24 cellular contexts compared by ENCODE assay signal in the genomic region with DNA sequence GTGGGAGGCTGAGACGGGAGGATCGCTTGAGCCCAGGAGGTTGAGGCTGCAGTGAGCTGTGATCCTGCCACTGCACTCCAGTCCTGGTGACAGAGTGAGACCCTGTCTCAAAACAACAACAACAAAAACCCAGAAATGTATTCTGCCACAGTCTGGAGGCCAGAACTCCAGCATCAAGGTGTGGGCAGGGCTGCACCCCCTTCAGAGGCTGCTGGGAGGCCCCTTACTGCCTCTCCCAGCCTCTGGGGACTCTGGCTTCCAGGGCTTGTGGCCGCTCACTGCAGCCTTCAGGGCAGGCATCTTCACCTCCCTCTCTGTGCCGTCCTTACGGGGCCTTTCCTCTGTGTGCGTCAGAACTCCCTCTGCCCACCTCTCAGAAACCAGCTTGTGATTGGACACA.
DNase-seq lines count a peak whose midpoint lies in the region; ATAC-seq and TF ChIP-seq lines count a peak whose summit lies in the region.
"Had no signal": no experiment of that assay in that cellular context is flagged by ENCODE, and none has a peak within 500 bp of the region (broad histone marks: within the 10 kb centered on the region; RNA-seq: fewer than 3 reads in every experiment).

No MANE protein-coding gene starts in this region.

- DNase-seq in Right ventricle myocardium inferior (ENCODE audit: missing footprints), result peak; percentile 14
- DNase-seq in left ventricle myocardium superior, result no peak
- DNase-seq in HCT116 (ENCODE audit: low read depth, low spot score), result no peak
- DNase-seq in activated naive CD8-positive, alpha-beta T cell treated with anti-CD3 and anti-CD28 coated beads, Interleukin-2, amount 50 U/mL, for 24 hours, result no peak
- peak; percentile 50 for DNase-seq in sigmoid colon
- DNase-seq in NCI-H69 (lab: John Stamatoyannopoulos, UW), result no peak
- DNase-seq in effector CD8-positive, alpha-beta T cell (lab: John Stamatoyannopoulos, UW), result no peak
- no peak for DNase-seq in ACHN
- DNase-seq: activated effector memory CD4-positive, alpha-beta T cell treated with Interleukin-2 at 50 U/mL for 16 hours; anterior cingulate cortex; effector CD4-positive, alpha-beta T cell; EL; esophagus squamous epithelium; NCI-H1105 treated with DMSO at 0.1 percent for 48 hours; NCI-H524; WERI-Rb-1 had no signal

- H3K9me3 ChIP-seq in HCT116 (ENCODE audit: control insufficient read depth in 1 of 2, insufficient read depth in 1 of 2, low read depth in 1 of 2, low read length in 2 of 2) (peaks cover 0 to 10% of the 10 kb centered on the region in 2 experiments; a peak in 1 of 4 replicates), sigmoid colon (no peaks in the 10 kb centered on the region)
- H3K9me3 ChIP-seq: esophagus squamous epithelium, left lung, psoas muscle, SJCRH30, suprapubic skin had no signal

- no peak for TF ChIP-seq EP300 in sigmoid colon (IDR thresholded peaks at IDR 0.05)

- ATAC-seq in Right ventricle myocardium inferior (no peak), left ventricle myocardium superior (no peak), HCT116 (peak; percentile 46; the same call in 1 of the 2 replicates)
- peak; percentile 53 for ATAC-seq in activated naive CD8-positive, alpha-beta T cell treated with anti-CD3 and anti-CD28 coated beads, Interleukin-2, amount 50 U/mL, for 24 hours
- ATAC-seq: T-helper 17 cell had no signal

- no peak for TF ChIP-seq RAD21 in HCT116 (IDR thresholded peaks at IDR 0.05; ENCODE audit: low read depth)

- no peak overlapping the region for H3K27ac Mint-ChIP-seq in activated naive CD8-positive, alpha-beta T cell treated with anti-CD3 and anti-CD28 coated beads, Interleukin-2, amount 50 U/mL, for 24 hours
- H3K27ac Mint-ChIP-seq: T-helper 17 cell had no signal

- H3K9me2 ChIP-seq in HCT116 (ENCODE audit: insufficient read depth), result no peaks in the 10 kb centered on the region

- no peaks in the 10 kb centered on the region for H3K36me3 Mint-ChIP-seq in activated naive CD8-positive, alpha-beta T cell treated with anti-CD3 and anti-CD28 coated beads, Interleukin-2, amount 50 U/mL, for 24 hours (ENCODE audit: low read depth)
- H3K36me3 Mint-ChIP-seq: neural progenitor cell had no signal

- in situ Hi-C loops in ACHN (cut with HindIII; ENCODE audit: low pct_ligation_motif_present, low pct_unique_long_range_greater_than_20kb, low sequenced_read_pairs), result no loop called here

- H3K27me3 Mint-ChIP-seq in activated naive CD8-positive, alpha-beta T cell treated with anti-CD3 and anti-CD28 coated beads, Interleukin-2, amount 50 U/mL, for 24 hours, result no peaks in the 10 kb centered on the region
- H3K27me3 Mint-ChIP-seq: central memory CD8-positive, alpha-beta T cell; T-helper 17 cell had no signal

- no peaks in the 10 kb centered on the region for H3K9me3 Mint-ChIP-seq in activated naive CD8-positive, alpha-beta T cell treated with anti-CD3 and anti-CD28 coated beads, Interleukin-2, amount 50 U/mL, for 24 hours
- H3K9me3 Mint-ChIP-seq: central memory CD8-positive, alpha-beta T cell; neural progenitor cell had no signal

- WGBS in sigmoid colon, 2 donors, result 94 to 98% methylated on average over 6 of the region's 6 CpGs

- H3K9ac ChIP-seq in HCT116 (ENCODE audit: low read length), result no peak overlapping the region
- H3K9ac ChIP-seq: neural progenitor cell had no signal

- H3K79me2 ChIP-seq in HCT116 (ENCODE audit: insufficient read depth, low read length), result no peaks in the 10 kb centered on the region

- no peak overlapping the region for H3K4me3 ChIP-seq in HCT116 (replicated peaks in 1 of 2; ENCODE audit: low read depth in 1 of 2, low read length in 2 of 2)
- H3K4me3 ChIP-seq in sigmoid colon, result no peak overlapping the region
- H3K4me3 ChIP-seq: esophagus squamous epithelium, left lung, neural progenitor cell, psoas muscle, SJCRH30, spleen, suprapubic skin had no signal

- H3K27me3 ChIP-seq in HCT116 (ENCODE audit: insufficient read depth, low read length), result no peaks in the 10 kb centered on the region
- H3K27me3 ChIP-seq in sigmoid colon, result no peaks in the 10 kb centered on the region
- H3K27me3 ChIP-seq: esophagus squamous epithelium, left lung, neural progenitor cell, SJCRH30, spleen, suprapubic skin had no signal

- CTCF ChIA-PET in HCT116 (lab: Charles Lee), result interaction anchor here (1.2 to 3.2 kb wide), 4 partner anchors 10 to 208 kb away, joined by 3 to 54 read pairs (median 12); no protein-coding TSS in a partner anchor

- peaks cover 9 to 15% of the 10 kb centered on the region in 2 experiments for H3K4me1 ChIP-seq in HCT116 (ENCODE audit: control insufficient read depth in 1 of 2, insufficient read depth in 2 of 2, low read length in 2 of 2)
- H3K4me1 ChIP-seq in sigmoid colon, result peaks cover 0 to 11% (median 9%) of the 10 kb centered on the region in 4 donors
- H3K4me1 ChIP-seq: esophagus squamous epithelium, left lung, psoas muscle, SJCRH30, suprapubic skin had no signal

- no peaks in the 10 kb centered on the region for H4K20me1 ChIP-seq in HCT116 (ENCODE audit: insufficient read depth)

- no TSS peak for BruUV-seq in HCT116 (replicated peaks; lab: Mats Ljungman, UMichigan)

- H2AFZ ChIP-seq in HCT116 (ENCODE audit: low read depth, low read length, poor library complexity, severe bottlenecking), result no peak overlapping the region
- H2AFZ ChIP-seq: neural progenitor cell had no signal

- H3K4me2 ChIP-seq in HCT116 (ENCODE audit: low read length), result no peak overlapping the region
- H3K4me2 ChIP-seq: neural progenitor cell had no signal

- intact Hi-C loops in Right ventricle myocardium inferior (cut with DNase I) (no loop called here), left ventricle myocardium superior (cut with micrococcal nuclease) (no loop called here), HCT116 (cut with micrococcal nuclease) (no loop called here), sigmoid colon (cut with DNase I) (no loop called here)

- peaks cover 4% of the 10 kb centered on the region for H3K4me1 Mint-ChIP-seq in activated naive CD8-positive, alpha-beta T cell treated with anti-CD3 and anti-CD28 coated beads, Interleukin-2, amount 50 U/mL, for 24 hours
- H3K4me1 Mint-ChIP-seq: central memory CD8-positive, alpha-beta T cell; T-helper 17 cell had no signal

- no peak for TF ChIP-seq CTCF in HCT116 (IDR thresholded peaks at IDR 0.05 in 2 of 3, conservative IDR thresholded peaks at IDR 0.05 in 1 of 3; ENCODE audit: borderline replicate concordance in 1 of 3, insufficient read depth in 1 of 3, low read depth in 2 of 3, low read length in 2 of 3)
- TF ChIP-seq CTCF in sigmoid colon (IDR thresholded peaks at IDR 0.05), result no peak

- POLR2A ChIA-PET in HCT116 (lab: Charles Lee), result no interaction called here

- H3K4me3 Mint-ChIP-seq in activated naive CD8-positive, alpha-beta T cell treated with anti-CD3 and anti-CD28 coated beads, Interleukin-2, amount 50 U/mL, for 24 hours, result no peak overlapping the region
- H3K4me3 Mint-ChIP-seq: central memory CD8-positive, alpha-beta T cell; neural progenitor cell; T-helper 17 cell had no signal

- H3K27ac ChIP-seq in HCT116 (ENCODE audit: low read depth, low read length), result no peak overlapping the region
- H3K27ac ChIP-seq in sigmoid colon, result no peak overlapping the region
- H3K27ac ChIP-seq: esophagus squamous epithelium, left lung, neural progenitor cell, psoas muscle, SJCRH30, spleen, suprapubic skin, WERI-Rb-1 had no signal

- H3K36me3 ChIP-seq in HCT116 (ENCODE audit: control insufficient read depth in 1 of 2, insufficient read depth in 2 of 2, low read length in 2 of 2), result no peaks in the 10 kb centered on the region
- H3K36me3 ChIP-seq in sigmoid colon, result no peaks in the 10 kb centered on the region
- H3K36me3 ChIP-seq: esophagus squamous epithelium, left lung, neural progenitor cell, SJCRH30, spleen, suprapubic skin, WERI-Rb-1 had no signal

- TF ChIP-seq POLR2A in HCT116 (IDR thresholded peaks at IDR 0.05; ENCODE audit: borderline replicate concordance, extremely low read depth, insufficient read depth, insufficient read length) (no peak), sigmoid colon (IDR thresholded peaks at IDR 0.05) (no peak)

- RAD21 ChIA-PET in HCT116 (lab: Charles Lee; ENCODE audit: low non-redundant PET in 1 of 2, low total read pairs in 2 of 2, uncharacterized antibody in 2 of 2, unreplicated experiment in 2 of 2), result no interaction called here

TF ChIP-seq in HCT116, 20 proteins besides CTCF, POLR2A, EP300 and RAD21 (continues in another document):
- no peak for TF ChIP-seq POLR2AphosphoS5 (IDR thresholded peaks at IDR 0.05; ENCODE audit: low read depth, low read length)
- TF ChIP-seq YY1 (IDR thresholded peaks at IDR 0.05; ENCODE audit: extremely low read depth, insufficient replicate concordance, low read depth, low read length), result no peak
- no peak for TF ChIP-seq ZNF274 (IDR thresholded peaks at IDR 0.05; ENCODE audit: low read depth, low read length)
- no peak for TF ChIP-seq CBX3 (IDR thresholded peaks at IDR 0.05; ENCODE audit: low read depth)
- no peak for TF ChIP-seq SIN3A (IDR thresholded peaks at IDR 0.05; ENCODE audit: low read depth)
- no peak for TF ChIP-seq SRF (IDR thresholded peaks at IDR 0.05; ENCODE audit: low read depth)
- TF ChIP-seq ZBTB33 (IDR thresholded peaks at IDR 0.05; ENCODE audit: extremely low read depth, insufficient replicate concordance, low read length), result no peak
- TF ChIP-seq FOSL1 (IDR thresholded peaks at IDR 0.05; ENCODE audit: low read depth), result no peak
- TF ChIP-seq, protein P1, sequence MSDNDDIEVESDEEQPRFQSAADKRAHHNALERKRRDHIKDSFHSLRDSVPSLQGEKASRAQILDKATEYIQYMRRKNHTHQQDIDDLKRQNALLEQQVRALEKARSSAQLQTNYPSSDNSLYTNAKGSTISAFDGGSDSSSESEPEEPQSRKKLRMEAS (IDR thresholded peaks at IDR 0.05), result no peak
- no peak for TF ChIP-seq EZH2phosphoT487 (IDR thresholded peaks at IDR 0.05; ENCODE audit: borderline replicate concordance)
- no peak for TF ChIP-seq EZH2 (IDR thresholded peaks at IDR 0.05)

Comparison
In these comparisons a context has a peak if more than half of its experiments do, and no peak if none do; other contexts are left out.
1. DNase-seq: peak in Right ventricle myocardium inferior (single experiment) and sigmoid colon (single experiment); none in left ventricle myocardium superior (single experiment), HCT116 (single experiment), activated naive CD8-positive, alpha-beta T cell treated with anti-CD3 and anti-CD28 coated beads, Interleukin-2, amount 50 U/mL, for 24 hours (single experiment), NCI-H69 (single experiment), effector CD8-positive, alpha-beta T cell (single experiment) and ACHN (single experiment).
2. ATAC-seq: peak in HCT116 (single experiment) and activated naive CD8-positive, alpha-beta T cell treated with anti-CD3 and anti-CD28 coated beads, Interleukin-2, amount 50 U/mL, for 24 hours (single experiment); none in Right ventricle myocardium inferior (single experiment) and left ventricle myocardium superior (single experiment).